ENCODE assay signal across 18 cellular contexts in genomic region chr1:14828665-14829064, GRCh38.
DNase-seq lines count a peak whose midpoint lies in the region; TF ChIP-seq lines count a peak whose summit lies in the region.
"Had no signal": no experiment of that assay in that cellular context is flagged by ENCODE, and none has a peak within 500 bp of the region (broad histone marks: within the 10 kb centered on the region; RNA-seq: fewer than 3 reads in every experiment).

No MANE protein-coding gene starts in this region.

- no peaks in the 10 kb centered on the region for H3F3A ChIP-seq in DOHH2 (ENCODE audit: control insufficient read depth, insufficient read depth)

- H3K79me2 ChIP-seq in DOHH2 (ENCODE audit: control insufficient read depth, low read length) (no peaks in the 10 kb centered on the region), OCI-LY7 (ENCODE audit: insufficient read depth, low read depth, low read length) (no peaks in the 10 kb centered on the region), mesendoderm (ENCODE audit: control insufficient read depth, insufficient read depth, low read length) (no peaks in the 10 kb centered on the region)

- intact Hi-C loops in OCI-LY7 (cut with micrococcal nuclease; ENCODE audit: unreplicated experiment) (no loop called here), stomach (cut with DNase I; ENCODE audit: low total_unique reads) (no loop called here)

- peaks cover 14% of the 10 kb centered on the region for H3K4me1 ChIP-seq in DOHH2 (ENCODE audit: control insufficient read depth, low read length)
- peaks cover 6% of the 10 kb centered on the region for H3K4me1 ChIP-seq in OCI-LY7 (ENCODE audit: insufficient read depth, low read length, poor library complexity, severe bottlenecking)
- H3K4me1 ChIP-seq in mesendoderm (ENCODE audit: control insufficient read depth, low read depth, low read length): no peaks in the 10 kb centered on the region
- H3K4me1 ChIP-seq in stomach: no peaks in the 10 kb centered on the region
- H3K4me1 ChIP-seq: Caco-2 had no signal

- no peak overlapping the region for H2BK15ac ChIP-seq in mesendoderm (replicated peaks; ENCODE audit: low read depth)

- H3K36me3 ChIP-seq in DOHH2 (ENCODE audit: control insufficient read depth, low read length) (no peaks in the 10 kb centered on the region), OCI-LY7 (ENCODE audit: insufficient read depth, low read length) (no peaks in the 10 kb centered on the region), mesendoderm (ENCODE audit: control insufficient read depth, insufficient read depth, low read length) (no peaks in the 10 kb centered on the region), stomach (no peaks in the 10 kb centered on the region)
- H3K36me3 ChIP-seq: BLaER1 treated with 17β-estradiol and CSF1 and Interleukin-3, amounts not matched to agents 10 nM and 100 nM had no signal

- H3K27ac ChIP-seq in DOHH2 (ENCODE audit: low read depth, low read length) (no peak overlapping the region), OCI-LY7 (ENCODE audit: low read depth, low read length, poor library complexity, severe bottlenecking) (no peak overlapping the region), mesendoderm (ENCODE audit: low read depth, low read length) (no peak overlapping the region), stomach (no peak overlapping the region)
- H3K27ac ChIP-seq: BLaER1 treated with 17β-estradiol and CSF1 and Interleukin-3, amounts not matched to agents 10 nM and 100 nM; C4-2B had no signal

- H3K27ac Mint-ChIP-seq in activated naive CD8-positive, alpha-beta T cell treated with anti-CD3 and anti-CD28 coated beads for 36 hours: no peak overlapping the region
- H3K27ac Mint-ChIP-seq: B cell; CD4-positive, alpha-beta T cell; CD8-positive, alpha-beta T cell had no signal

- no peaks in the 10 kb centered on the region for H3K9me3 Mint-ChIP-seq in activated naive CD8-positive, alpha-beta T cell treated with anti-CD3 and anti-CD28 coated beads for 36 hours
- H3K9me3 Mint-ChIP-seq: CD4-positive, alpha-beta T cell; CD8-positive, alpha-beta T cell had no signal

- peaks cover 9% of the 10 kb centered on the region for H3K27me3 Mint-ChIP-seq in activated naive CD8-positive, alpha-beta T cell treated with anti-CD3 and anti-CD28 coated beads for 36 hours
- H3K27me3 Mint-ChIP-seq: CD4-positive, alpha-beta T cell had no signal

- no peak overlapping the region for H3K4me3 ChIP-seq in DOHH2 (ENCODE audit: low read length)
- H3K4me3 ChIP-seq in OCI-LY7 (ENCODE audit: low read depth, low read length, poor library complexity, severe bottlenecking): no peak overlapping the region
- H3K4me3 ChIP-seq in mesendoderm (ENCODE audit: low read length): no peak overlapping the region
- no peak overlapping the region for H3K4me3 ChIP-seq in stomach
- H3K4me3 ChIP-seq: BLaER1 treated with 17β-estradiol and CSF1 and Interleukin-3, amounts not matched to agents 10 nM and 100 nM; GM12878 had no signal

- H2AFZ ChIP-seq in OCI-LY7 (ENCODE audit: low read length): no peak overlapping the region

- no peak overlapping the region for H4K8ac ChIP-seq in mesendoderm (ENCODE audit: low read depth, low read length)

- no TSS peak for BruUV-seq in OCI-LY7 (replicated peaks; lab: Mats Ljungman, UMichigan)

- no peaks in the 10 kb centered on the region for H3K9me3 ChIP-seq in DOHH2 (ENCODE audit: control insufficient read depth, insufficient read depth, low read length)
- 0 out of 2 replicates have a peak, but pooled peaks cover 4% of the 10 kb centered on the region for H3K9me3 ChIP-seq in OCI-LY7 (ENCODE audit: low read length)
- H3K9me3 ChIP-seq in stomach: peaks cover 0 to 3% (median 0%) of the 10 kb centered on the region in 4 donors
- H3K9me3 ChIP-seq: Caco-2 had no signal

- H3K36me3 Mint-ChIP-seq in activated naive CD8-positive, alpha-beta T cell treated with anti-CD3 and anti-CD28 coated beads for 36 hours: no peaks in the 10 kb centered on the region
- H3K36me3 Mint-ChIP-seq: CD8-positive, alpha-beta T cell had no signal

- H3K27me3 ChIP-seq in DOHH2 (ENCODE audit: control insufficient read depth, low read length): no peaks in the 10 kb centered on the region
- H3K27me3 ChIP-seq in mesendoderm (ENCODE audit: insufficient read depth, low read length, poor library complexity): no peaks in the 10 kb centered on the region
- H3K27me3 ChIP-seq in stomach: no peaks in the 10 kb centered on the region
- H3K27me3 ChIP-seq: BLaER1 treated with 17β-estradiol and CSF1 and Interleukin-3, amounts not matched to agents 10 nM and 100 nM had no signal

- peak overlapping the region; percentile 21; the same call in 1 of the 2 replicates for H3K4me2 ChIP-seq in DOHH2 (ENCODE audit: low read length)
- H3K4me2 ChIP-seq in OCI-LY7 (ENCODE audit: low read length): no peak overlapping the region; the same call in 1 of the 2 replicates
- no peak overlapping the region for H3K4me2 ChIP-seq in mesendoderm (ENCODE audit: low read length)
- H3K4me2 ChIP-seq: BLaER1 treated with 17β-estradiol and CSF1 and Interleukin-3, amounts not matched to agents 10 nM and 100 nM had no signal

- no peak for TF ChIP-seq EP300 in stomach (IDR thresholded peaks at IDR 0.05)

- H4K20me1 ChIP-seq in DOHH2 (ENCODE audit: control insufficient read depth, insufficient read depth, low read depth, low read length) (no peaks in the 10 kb centered on the region), OCI-LY7 (ENCODE audit: insufficient read depth, low read length) (no peaks in the 10 kb centered on the region)
- H4K20me1 ChIP-seq: BLaER1 treated with 17β-estradiol and CSF1 and Interleukin-3, amounts not matched to agents 10 nM and 100 nM had no signal

- WGBS in mesendoderm (ENCODE audit: extremely low coverage, insufficient coverage, low lambda C conversion rate): no CpG with 5 or more reads among the region's 4 CpGs
- 43 to 89% (median 80%) methylated on average over 4 of the region's 4 CpGs for WGBS in stomach, 5 donors

- TF ChIP-seq CTCF in DOHH2 (IDR thresholded peaks at IDR 0.05; ENCODE audit: low read depth, low read length, poor library complexity, severe bottlenecking) (no peak), OCI-LY7 (conservative IDR thresholded peaks at IDR 0.05; ENCODE audit: low read length) (no peak), stomach (IDR thresholded peaks at IDR 0.05) (no peak)

- peak; percentile 39 for DNase-seq in OCI-LY7 (ENCODE audit: low spot score)
- DNase-seq in mesendoderm: no peak
- DNase-seq in activated naive CD8-positive, alpha-beta T cell treated with anti-CD3 and anti-CD28 coated beads for 36 hours: no peak
- DNase-seq in Ammon's horn (ENCODE audit: low spot score): no peak
- DNase-seq in stomach: no peak
- DNase-seq: 8988T; ACHN; Caco-2; Calu3; CD4-positive, alpha-beta T cell; CD8-positive, alpha-beta T cell; DMS79 treated with DMSO at 0.1 percent for 48 hours; GF-D8 had no signal

- CTCF ChIA-PET in OCI-LY7 (lab: Charles Lee; ENCODE audit: unreplicated experiment): no interaction called here

- no peak overlapping the region for H3K9ac ChIP-seq in mesendoderm (ENCODE audit: low read length)
- H3K9ac ChIP-seq: BLaER1 treated with 17β-estradiol and CSF1 and Interleukin-3, amounts not matched to agents 10 nM and 100 nM had no signal

- peak overlapping the region; percentile 52 for H3K23ac ChIP-seq in mesendoderm (ENCODE audit: low read length)

- no peak overlapping the region for H2BK5ac ChIP-seq in mesendoderm (ENCODE audit: low read length)

- H2AK5ac ChIP-seq in mesendoderm (ENCODE audit: low read length): no peak overlapping the region

- no peak overlapping the region for H4K5ac ChIP-seq in mesendoderm (ENCODE audit: low read length)

- H3K4me3 Mint-ChIP-seq in activated naive CD8-positive, alpha-beta T cell treated with anti-CD3 and anti-CD28 coated beads for 36 hours: no peak overlapping the region
- H3K4me3 Mint-ChIP-seq: B cell; CD4-positive, alpha-beta T cell; CD8-positive, alpha-beta T cell had no signal

- no peaks in the 10 kb centered on the region for H3K4me1 Mint-ChIP-seq in activated naive CD8-positive, alpha-beta T cell treated with anti-CD3 and anti-CD28 coated beads for 36 hours
- H3K4me1 Mint-ChIP-seq: B cell had no signal

- no peak overlapping the region for H3K18ac ChIP-seq in mesendoderm (ENCODE audit: low read length)

- POLR2A ChIA-PET in OCI-LY7 (lab: Charles Lee): interaction anchor here (0.6 kb wide), 2 partner anchors 364 to 399 kb away, joined by 3 to 4 read pairs; no protein-coding TSS in a partner anchor

- no peak overlapping the region for H3K4ac ChIP-seq in mesendoderm (ENCODE audit: low read depth, low read length)

- TF ChIP-seq POLR2A in stomach (IDR thresholded peaks at IDR 0.05): no peak

- H3K79me1 ChIP-seq in mesendoderm (ENCODE audit: low read length): peaks cover 2% of the 10 kb centered on the region

- no peak overlapping the region for H2BK120ac ChIP-seq in mesendoderm (ENCODE audit: low read depth, low read length)

- H3K9me2 ChIP-seq in DOHH2 (replicated peaks; ENCODE audit: control insufficient read depth, low read length) (no peaks in the 10 kb centered on the region), OCI-LY7 (ENCODE audit: insufficient read depth, low read length) (no peaks in the 10 kb centered on the region)

- H3K56ac ChIP-seq in mesendoderm (ENCODE audit: low read length): no peak overlapping the region
